Comparison of ENCODE assay signal across 11 cellular contexts in genomic region chr10:3248526-3249255, GRCh38.
A peak's percentile ranks its signal among the peaks of the same experiment; 100 is the strongest.
DNase-seq lines count a peak whose midpoint lies in the region; ATAC-seq, FAIRE-seq and TF ChIP-seq lines count a peak whose summit lies in the region.
"Had no signal": no experiment of that assay in that cellular context is flagged by ENCODE, and none has a peak within 500 bp of the region (broad histone marks: within the 10 kb centered on the region; RNA-seq: fewer than 3 reads in every experiment).

No MANE protein-coding gene starts in this region.

- intact Hi-C loops in left colon (cut with DNase I, micrococcal nuclease): loop anchor here in 1 of 2 donors (10.0 kb wide), 2 partner anchors 526 to 1406 kb away; no protein-coding TSS in a partner anchor

- DNase-seq in A549 (ENCODE audit: low read depth in 1 of 2, low spot score in 1 of 2) (peak; percentile 69 to 77), NCI-H1436 (lab: John Stamatoyannopoulos, UW) (peak; percentile 11), dedifferentiated amniotic fluid mesenchymal stem cell (ENCODE audit: extremely low spot score) (peak; percentile 90), erythroblast (lab: John Stamatoyannopoulos, UW) (no peak), left colon (no peak), activated gamma-delta T cell treated with Interleukin-2 at 50 U/mL for 16 hours (no peak)
- no peak for DNase-seq in central memory CD4-positive, alpha-beta T cell
- DNase-seq: CD8-positive, alpha-beta T cell had no signal

- FAIRE-seq in A549 (lab: Jason Lieb, UNC): peak; percentile 13

- POLR2A ChIA-PET in A549 (lab: Yijun Ruan, JAX): interaction anchor here (0.7 to 1.4 kb wide), 4 partner anchors 45 to 1016 kb away, joined by 3 to 18 read pairs (median 4); partner anchors contain the start of gene KLF6

- H3K4me1 ChIP-seq in A549 (peaks cover 20% of the 10 kb centered on the region), mesodermal cell (ENCODE audit: control insufficient read depth, insufficient read depth, low read length, poor library complexity, severe bottlenecking) (peaks cover 15% of the 10 kb centered on the region)

- H3K9me3 ChIP-seq in A549: no peaks in the 10 kb centered on the region
- H3K9me3 ChIP-seq in mesodermal cell (ENCODE audit: control insufficient read depth, low read length): no peaks in the 10 kb centered on the region
- H3K9me3 ChIP-seq: neutrophil had no signal

- H3K4me3 ChIP-seq in A549 (no peak overlapping the region), mesodermal cell (ENCODE audit: extremely low read depth, insufficient read depth, low read length, poor library complexity, severe bottlenecking) (no peak overlapping the region)

- 14% methylated on average over 6 of the region's 6 CpGs for WGBS in A549 (ENCODE audit: missing lambda C conversion rate)
- WGBS in mesodermal cell (ENCODE audit: insufficient coverage in 2 of 2), 2 experiments: 50 to 82% methylated on average over 1 to 2 of the region's 6 CpGs

- H3K36me3 ChIP-seq in mesodermal cell (ENCODE audit: control insufficient read depth, insufficient read depth, low read length): no peaks in the 10 kb centered on the region
- H3K36me3 ChIP-seq: neutrophil had no signal

- ATAC-seq in A549: peak; percentile 89 to 94
- no peak for ATAC-seq in left colon
- ATAC-seq: CD8-positive, alpha-beta T cell had no signal

- H3K27ac ChIP-seq in A549 (peak overlapping the region; percentile 78 to 88), mesodermal cell (ENCODE audit: low read depth, low read length, severe bottlenecking) (peak overlapping the region; percentile 83)
- H3K27ac ChIP-seq: HL-60, neutrophil had no signal

- no peak for TF ChIP-seq CTCF in A549 (IDR thresholded peaks at IDR 0.05)

- TF ChIP-seq POLR2A in A549 (IDR thresholded peaks at IDR 0.05; ENCODE audit: low read length): no peak
- TF ChIP-seq POLR2A in erythroblast (IDR thresholded peaks at IDR 0.05; ENCODE audit: low read length): no peak

- CTCF ChIA-PET in A549 (lab: Yijun Ruan, JAX): interaction anchor here (0.6 to 1.0 kb wide), 2 partner anchors 9 to 1601 kb away, joined by 3 to 6 read pairs; no protein-coding TSS in a partner anchor

- peak overlapping the region; percentile 72 for H3K4me2 ChIP-seq in A549

- TF ChIP-seq EP300 in A549 (IDR thresholded peaks at IDR 0.05): no peak

- no peak for TF ChIP-seq RAD21 in A549 (conservative IDR thresholded peaks at IDR 0.05 in 1 of 2, IDR thresholded peaks at IDR 0.05 in 1 of 2)

TF ChIP-seq in A549, 52 proteins besides CTCF, POLR2A, EP300 and RAD21:
- TF ChIP-seq FOSL2 (IDR thresholded peaks at IDR 0.05): 0 out of 2 replicates have a peak, but pooled peaks have one; percentile 21
- peak; percentile 71 for TF ChIP-seq FOSL2 (CRISPR knock-in tag; IDR thresholded peaks at IDR 0.05)
- TF ChIP-seq MAFK (IDR thresholded peaks at IDR 0.05; ENCODE audit: partially characterized antibody): peak; percentile 88
- no peak for TF ChIP-seq RCOR1 (IDR thresholded peaks at IDR 0.05; ENCODE audit: low read depth, low read length)
- TF ChIP-seq FOXS1 (CRISPR knock-in tag; IDR thresholded peaks at IDR 0.05): no peak
- TF ChIP-seq CHD2 (IDR thresholded peaks at IDR 0.05; ENCODE audit: low read length, partially characterized antibody): no peak
- TF ChIP-seq MAZ (IDR thresholded peaks at IDR 0.05; ENCODE audit: borderline replicate concordance, low read depth, low read length): no peak
- peak; percentile 66 for TF ChIP-seq NFE2L2 (conservative IDR thresholded peaks at IDR 0.05; ENCODE audit: low read length)
- TF ChIP-seq HOXA7 (CRISPR knock-in tag; IDR thresholded peaks at IDR 0.05): no peak

Comparison
In these comparisons a context has a peak if more than half of its experiments do, and no peak if none do; other contexts are left out.
1. DNase-seq: peak in A549 (2 of 2), NCI-H1436 (single experiment) and dedifferentiated amniotic fluid mesenchymal stem cell (single experiment); none in central memory CD4-positive, alpha-beta T cell (single experiment), erythroblast (0 of 2), left colon (0 of 2) and activated gamma-delta T cell treated with Interleukin-2 at 50 U/mL for 16 hours (single experiment).